Comparison of ENCODE assay signal across 1 cellular context in genomic region chr6:142933701-142934100, GRCh38.
TF ChIP-seq lines count a peak whose summit lies in the region.

No MANE protein-coding gene starts in this region.

TF ChIP-seq in HepG2, 621 proteins besides CTCF, POLR2A, EP300 and RAD21:
- TF ChIP-seq ZBTB43 (CRISPR knock-in tag; conservative IDR thresholded peaks at IDR 0.05) (0 out of 2 replicates have a peak, but pooled peaks have one; percentile 39), ZNF564 (CRISPR knock-in tag; IDR thresholded peaks at IDR 0.05) (no peak)
TF ChIP-seq in HepG2: peak in this region for 1.
